10 cellular contexts compared by ENCODE assay signal in the genomic region with DNA sequence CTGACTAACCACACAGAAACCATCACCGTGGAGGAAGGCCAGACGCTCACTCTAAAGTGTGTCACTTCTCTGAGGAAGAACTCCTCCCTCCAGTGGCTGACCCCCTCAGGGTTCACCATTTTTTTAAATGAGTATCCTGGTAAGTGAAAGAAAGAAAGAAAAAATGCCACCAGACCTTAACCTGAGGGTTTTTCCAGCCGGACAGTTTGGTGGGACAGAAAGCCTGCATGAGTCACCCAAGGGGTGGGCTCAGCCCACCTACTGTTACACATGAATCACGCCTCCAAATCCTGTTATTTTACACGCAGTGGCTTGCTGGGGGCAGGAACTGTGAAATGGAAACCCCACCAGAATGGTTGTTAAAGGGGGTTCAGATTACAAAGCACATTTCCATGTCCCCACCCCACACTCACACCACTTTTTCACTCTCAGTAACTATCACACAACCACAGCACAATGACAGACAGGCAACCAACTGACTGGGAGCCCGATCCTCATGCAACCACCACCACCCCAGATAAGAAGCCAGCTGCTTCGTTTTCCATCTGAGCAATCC. TPM values are rescaled to one million over a fixed set of nuclear protein-coding genes. Genes with fewer than 3 reads are reported as not detected.
DNase-seq lines count a peak whose midpoint lies in the region; ATAC-seq and TF ChIP-seq lines count a peak whose summit lies in the region.
"Had no signal": no experiment of that assay in that cellular context is flagged by ENCODE, and none has a peak within 500 bp of the region (broad histone marks: within the 10 kb centered on the region; RNA-seq: fewer than 3 reads in every experiment).

No MANE protein-coding gene starts in this region.

- TF ChIP-seq POLR2A in GM18505 (IDR thresholded peaks at IDR 0.05; ENCODE audit: borderline replicate concordance, extremely low read depth, insufficient read depth, insufficient read length), result no peak

- intact Hi-C loops in aorta (cut with DNase I), result loop anchor here (5.0 to 10.0 kb wide), 3 partner anchors 55 to 265 kb away; no protein-coding TSS in a partner anchor

- WGBS in aorta, 2 donors, result 45 to 54% methylated on average over 7 of the region's 7 CpGs

- no peaks in the 10 kb centered on the region for H3K27me3 Mint-ChIP-seq in activated naive CD4-positive, alpha-beta T cell treated with anti-CD3 and anti-CD28 coated beads, Interleukin-2, amount 50 U/mL, for 24 hours

- H3K4me3 Mint-ChIP-seq in activated naive CD4-positive, alpha-beta T cell treated with anti-CD3 and anti-CD28 coated beads, Interleukin-2, amount 50 U/mL, for 24 hours, result peak overlapping the region; percentile 50
- peak overlapping the region; percentile 68 for H3K4me3 Mint-ChIP-seq in stimulated activated effector memory CD8-positive, alpha-beta T cell treated with anti-CD3 and anti-CD28 coated beads, Interleukin-12 subunit alpha, Interleukin-12 subunit beta, amount 100 ng/mL, for 72 hours

- no peaks in the 10 kb centered on the region for H3K9me3 ChIP-seq in aorta (ENCODE audit: control insufficient read depth, low read length)
- H3K9me3 ChIP-seq: ovary had no signal

- peak overlapping the region; percentile 71 for H3K27ac Mint-ChIP-seq in activated naive CD4-positive, alpha-beta T cell treated with anti-CD3 and anti-CD28 coated beads, Interleukin-2, amount 50 U/mL, for 24 hours
- H3K27ac Mint-ChIP-seq in stimulated activated effector memory CD8-positive, alpha-beta T cell treated with anti-CD3 and anti-CD28 coated beads, Interleukin-12 subunit alpha, Interleukin-12 subunit beta, amount 100 ng/mL, for 72 hours, result peak overlapping the region; percentile 94

- peaks cover 3% of the 10 kb centered on the region for H3K36me3 Mint-ChIP-seq in activated naive CD4-positive, alpha-beta T cell treated with anti-CD3 and anti-CD28 coated beads, Interleukin-2, amount 50 U/mL, for 24 hours
- H3K36me3 Mint-ChIP-seq in stimulated activated effector memory CD8-positive, alpha-beta T cell treated with anti-CD3 and anti-CD28 coated beads, Interleukin-12 subunit alpha, Interleukin-12 subunit beta, amount 100 ng/mL, for 72 hours, result peaks cover 64% of the 10 kb centered on the region

- no peaks in the 10 kb centered on the region for H3K27me3 ChIP-seq in aorta (ENCODE audit: control insufficient read depth in 1 of 2, insufficient read depth in 2 of 2, low read length in 1 of 2)
- H3K27me3 ChIP-seq: ovary had no signal

- H3K4me1 ChIP-seq in aorta (ENCODE audit: control insufficient read depth in 1 of 2, insufficient read depth in 2 of 2, low read length in 2 of 2), result no peaks in the 10 kb centered on the region

- no peak for DNase-seq in activated naive CD4-positive, alpha-beta T cell (lab: John Stamatoyannopoulos, UW)
- DNase-seq in activated CD8-positive, alpha-beta memory T cell treated with anti-CD3 and anti-CD28 coated beads, Interleukin-2, amount 50 U/mL, for 4 hours, result peak; percentile 66
- DNase-seq in glomerular visceral epithelial cell (ENCODE audit: extremely low spot score), result peak; percentile 72
- DNase-seq in stimulated activated effector memory CD8-positive, alpha-beta T cell treated with anti-CD3 and anti-CD28 coated beads, Interleukin-12 subunit alpha, Interleukin-12 subunit beta, amount 100 ng/mL, for 72 hours (ENCODE audit: low spot score in 2 of 2), result peak; percentile 52 to 91
- no peak for DNase-seq in NCI-H146 treated with DMSO at 0.1 percent for 48 hours (lab: John Stamatoyannopoulos, UW; ENCODE audit: unreplicated experiment)
- no peak for DNase-seq in aorta
- DNase-seq: NCI-H2081 treated with DMSO at 0.1 percent for 48 hours, ovary had no signal

- no peaks in the 10 kb centered on the region for H3K9me3 Mint-ChIP-seq in activated naive CD4-positive, alpha-beta T cell treated with anti-CD3 and anti-CD28 coated beads, Interleukin-2, amount 50 U/mL, for 24 hours
- no peaks in the 10 kb centered on the region for H3K9me3 Mint-ChIP-seq in stimulated activated effector memory CD8-positive, alpha-beta T cell treated with anti-CD3 and anti-CD28 coated beads, Interleukin-12 subunit alpha, Interleukin-12 subunit beta, amount 100 ng/mL, for 72 hours

- peak; percentile 91 for ATAC-seq in stimulated activated effector memory CD8-positive, alpha-beta T cell treated with anti-CD3 and anti-CD28 coated beads, Interleukin-12 subunit alpha, Interleukin-12 subunit beta, amount 100 ng/mL, for 72 hours
- ATAC-seq in GM18505 (IDR thresholded peaks at IDR 0.05; ENCODE audit: unreplicated experiment) (no peak), aorta (ENCODE audit: low FRiP score) (no peak)

- H3K27ac ChIP-seq in aorta (ENCODE audit: low read depth in 1 of 2, low read length in 2 of 2), result no peak overlapping the region
- H3K27ac ChIP-seq: ovary had no signal

- peaks cover 55% of the 10 kb centered on the region for H3K4me1 Mint-ChIP-seq in activated naive CD4-positive, alpha-beta T cell treated with anti-CD3 and anti-CD28 coated beads, Interleukin-2, amount 50 U/mL, for 24 hours
- peaks cover 77% of the 10 kb centered on the region for H3K4me1 Mint-ChIP-seq in stimulated activated effector memory CD8-positive, alpha-beta T cell treated with anti-CD3 and anti-CD28 coated beads, Interleukin-12 subunit alpha, Interleukin-12 subunit beta, amount 100 ng/mL, for 72 hours

- no peaks in the 10 kb centered on the region for H3K36me3 ChIP-seq in aorta (ENCODE audit: control insufficient read depth in 1 of 2, insufficient read depth in 2 of 2, low read length in 1 of 2)
- H3K36me3 ChIP-seq: ovary had no signal

- no peak overlapping the region for H3K4me3 ChIP-seq in aorta (ENCODE audit: low read length in 2 of 2)
- H3K4me3 ChIP-seq: ovary had no signal

RNA-seq across cellular contexts. Expression of gene CRTAM, which starts 11.9 kb away (rescaled TPM):
- total RNA-seq in aorta, result 1 to 10 TPM in 1 of 2 donors, under 1 TPM in 1; 0.26 to 1.1 TPM
- not detected for polyA plus RNA-seq in aorta

RNA-seq across cellular contexts. Expression of gene JHY, which starts 32.4 kb away (rescaled TPM):
- total RNA-seq in aorta, result 1 to 10 TPM; 6.1 to 7.1 TPM
- polyA plus RNA-seq in aorta, result 1 to 10 TPM; 1.8 to 3.3 TPM

Comparison
In these comparisons a context has a peak if more than half of its experiments do, and no peak if none do; other contexts are left out.
1. DNase-seq: peak in activated CD8-positive, alpha-beta memory T cell treated with anti-CD3 and anti-CD28 coated beads, Interleukin-2, amount 50 U/mL, for 4 hours (single experiment), glomerular visceral epithelial cell (single experiment) and stimulated activated effector memory CD8-positive, alpha-beta T cell treated with anti-CD3 and anti-CD28 coated beads, Interleukin-12 subunit alpha, Interleukin-12 subunit beta, amount 100 ng/mL, for 72 hours (2 of 2); none in activated naive CD4-positive, alpha-beta T cell (0 of 4), NCI-H146 treated with DMSO at 0.1 percent for 48 hours (single experiment) and aorta (0 of 2).